8 cellular contexts compared by ENCODE assay signal in genomic region chr9:74645007-74645639, GRCh38.
DNase-seq lines count a peak whose midpoint lies in the region; ATAC-seq and TF ChIP-seq lines count a peak whose summit lies in the region.

No MANE protein-coding gene starts in this region.

- CTCF ChIA-PET in AG04450 (lab: Charles Lee): no interaction called here

- WGBS in psoas muscle, 3 donors: 62 to 72% (median 64%) methylated on average over 3 of the region's 3 CpGs

- H3K27me3 ChIP-seq in AG04450 (ENCODE audit: control insufficient read depth, insufficient read depth, low read length): no peaks in the 10 kb centered on the region
- H3K27me3 ChIP-seq in dorsolateral prefrontal cortex: no peaks in the 10 kb centered on the region
- no peaks in the 10 kb centered on the region for H3K27me3 ChIP-seq in psoas muscle (ENCODE audit: insufficient read depth in 3 of 3, low read length in 2 of 3)

- DNase-seq in AG04450 (ENCODE audit: low read depth, low spot score): no peak
- peak; percentile 12 for DNase-seq in LoVo (ENCODE audit: low spot score)
- DNase-seq in dorsolateral prefrontal cortex: no peak
- DNase-seq in psoas muscle: no peak
- no peak for DNase-seq in stimulated activated CD4-positive, alpha-beta T cell treated with anti-CD3 and anti-CD28 coated beads, Interleukin-4, amount 100 ng/mL, for 4 hours
- no peak for DNase-seq in stimulated activated CD4-positive, alpha-beta T cell treated with anti-CD3 and anti-CD28 coated beads, Interleukin-2, amount 100 ng/mL, for 24 hours
- no peak for DNase-seq in omental fat pad (ENCODE audit: low spot score)

- POLR2A ChIA-PET in AG04450 (lab: Yijun Ruan, JAX): no interaction called here

- no peaks in the 10 kb centered on the region for H3K9me3 ChIP-seq in AG04450 (ENCODE audit: control insufficient read depth, insufficient read depth, low read length)
- H3K9me3 ChIP-seq in psoas muscle: no peaks in the 10 kb centered on the region

- TF ChIP-seq CTCF in AG04450 (IDR thresholded peaks at IDR 0.05; ENCODE audit: low read depth, low read length): peak; percentile 64
- TF ChIP-seq CTCF in dorsolateral prefrontal cortex (IDR thresholded peaks at IDR 0.05 in 54 of 56, conservative IDR thresholded peaks at IDR 0.05 in 2 of 56; ENCODE audit: low read depth in 1 of 56, partially characterized antibody in 56 of 56): peak in 55 of 56 donors; percentile 50 to 78 (median 65)
- peak; percentile 43 for TF ChIP-seq CTCF in psoas muscle (IDR thresholded peaks at IDR 0.05)
- no peak for TF ChIP-seq CTCF in omental fat pad (IDR thresholded peaks at IDR 0.05)

- H3K4me3 ChIP-seq in AG04450 (ENCODE audit: low read depth, low read length) (no peak overlapping the region), dorsolateral prefrontal cortex (peak overlapping the region in 1 of 59 donors; percentile 2), psoas muscle (no peak overlapping the region)

- no peaks in the 10 kb centered on the region for H3K4me1 ChIP-seq in psoas muscle

- no peaks in the 10 kb centered on the region for H3K36me3 ChIP-seq in psoas muscle (ENCODE audit: insufficient read depth in 1 of 2, low read depth in 1 of 2)

- H3K27ac ChIP-seq in AG04450 (ENCODE audit: low read depth, low read length) (no peak overlapping the region), dorsolateral prefrontal cortex (peak overlapping the region in 4 of 59 donors; percentile 10 to 54 (median 18)), psoas muscle (no peak overlapping the region)

- intact Hi-C loops in dorsolateral prefrontal cortex (cut with DNase I) (no loop called here), psoas muscle (cut with DNase I) (no loop called here)

- peak; percentile 63 for ATAC-seq in GM18519 (IDR thresholded peaks at IDR 0.05; ENCODE audit: low FRiP score, unreplicated experiment)
- no peak for ATAC-seq in psoas muscle
- no peak for ATAC-seq in omental fat pad (ENCODE audit: low FRiP score)

Comparison
In these comparisons a context has a peak if more than half of its experiments do, and no peak if none do; other contexts are left out.
1. CTCF ChIP-seq: peak in AG04450 (single experiment), dorsolateral prefrontal cortex (55 of 56) and psoas muscle (single experiment); none in omental fat pad (0 of 3).